16 cellular contexts compared by ENCODE assay signal in the genomic region with DNA sequence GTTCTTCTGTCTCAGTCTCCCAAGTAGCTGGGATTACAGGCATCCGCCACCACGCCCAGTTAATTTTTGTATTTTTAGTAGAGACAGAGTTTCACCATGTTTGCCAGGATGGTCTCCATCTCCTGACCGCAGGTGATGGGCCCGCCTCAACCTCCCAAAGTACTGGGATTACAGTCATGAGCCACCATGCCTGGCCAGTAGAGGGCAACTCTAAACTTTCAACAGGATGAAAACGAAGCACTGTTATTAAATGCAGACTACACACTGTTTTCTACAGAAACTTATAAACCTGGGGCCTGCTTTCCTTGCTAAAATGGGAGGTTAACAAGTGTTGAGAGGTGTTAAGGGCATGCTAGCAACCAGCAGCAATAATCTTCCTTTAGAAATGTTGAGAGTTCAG. TPM values are rescaled to one million over a fixed set of nuclear protein-coding genes. Genes with fewer than 3 reads are reported as not detected.
DNase-seq lines count a peak whose midpoint lies in the region; ATAC-seq and TF ChIP-seq lines count a peak whose summit lies in the region.
"Had no signal": no experiment of that assay in that cellular context is flagged by ENCODE, and none has a peak within 500 bp of the region (broad histone marks: within the 10 kb centered on the region; RNA-seq: fewer than 3 reads in every experiment).

No MANE protein-coding gene starts in this region.

- WGBS in smooth muscle cell (ENCODE audit: low lambda C conversion rate) = 94% methylated on average over 5 of the region's 5 CpGs

- intact Hi-C loops in activated naive CD4-positive, alpha-beta T cell treated with anti-CD3 and anti-CD28 coated beads for 36 hours (cut with micrococcal nuclease) = loop anchor here (10.0 kb wide), 1 partner anchor 296 kb away; no protein-coding TSS in a partner anchor
- intact Hi-C loops in OCI-LY7 (cut with micrococcal nuclease; ENCODE audit: unreplicated experiment) = no loop called here

- H3K4me2 ChIP-seq in OCI-LY7 (ENCODE audit: low read length) = no peak overlapping the region
- H3K4me2 ChIP-seq in smooth muscle cell = no peak overlapping the region

- no peaks in the 10 kb centered on the region for H3K9me3 Mint-ChIP-seq in activated naive CD4-positive, alpha-beta T cell treated with anti-CD3 and anti-CD28 coated beads for 36 hours
- H3K9me3 Mint-ChIP-seq: activated naive CD4-positive, alpha-beta T cell treated with anti-CD3 and anti-CD28 coated beads, Interleukin-2, amount 10 ng/mL, durations not matched to agents 7 days and 5 days had no signal

- BruUV-seq in OCI-LY7 (replicated peaks; lab: Mats Ljungman, UMichigan) = no TSS peak

- no peaks in the 10 kb centered on the region for H3K9me3 ChIP-seq in OCI-LY7 (ENCODE audit: low read length)
- no peaks in the 10 kb centered on the region for H3K9me3 ChIP-seq in smooth muscle cell (replicated peaks; ENCODE audit: low read depth)

- peak overlapping the region; percentile 41 for H3K27ac Mint-ChIP-seq in activated naive CD4-positive, alpha-beta T cell treated with anti-CD3 and anti-CD28 coated beads for 36 hours
- H3K27ac Mint-ChIP-seq: activated naive CD4-positive, alpha-beta T cell treated with anti-CD3 and anti-CD28 coated beads, Interleukin-2, amount 10 ng/mL, durations not matched to agents 7 days and 5 days had no signal

- H3K27ac ChIP-seq in OCI-LY7 (ENCODE audit: low read depth, low read length, poor library complexity, severe bottlenecking) = no peak overlapping the region
- H3K27ac ChIP-seq in smooth muscle cell (ENCODE audit: low read depth) = no peak overlapping the region
- H3K27ac ChIP-seq: coronary artery had no signal

- H3K27me3 ChIP-seq in smooth muscle cell (ENCODE audit: low read depth) = no peaks in the 10 kb centered on the region

- H3K9ac ChIP-seq in smooth muscle cell (ENCODE audit: low read depth) = no peak overlapping the region

- H3K79me2 ChIP-seq in OCI-LY7 (ENCODE audit: insufficient read depth, low read depth, low read length) (peaks cover 27% of the 10 kb centered on the region), smooth muscle cell (ENCODE audit: low read depth) (peaks cover 41% of the 10 kb centered on the region)

- TF ChIP-seq CTCF in OCI-LY7 (conservative IDR thresholded peaks at IDR 0.05; ENCODE audit: low read length) (peak; percentile 64), epithelial cell of proximal tubule (conservative IDR thresholded peaks at IDR 0.05; ENCODE audit: low read depth, low read length) (peak; percentile 44), smooth muscle cell (IDR thresholded peaks at IDR 0.05; ENCODE audit: borderline replicate concordance, insufficient read depth, poor library complexity, severe bottlenecking) (peak; percentile 21)

- H3K4me3 ChIP-seq in OCI-LY7 (ENCODE audit: low read depth, low read length, poor library complexity, severe bottlenecking) = no peak overlapping the region
- H3K4me3 ChIP-seq in epithelial cell of proximal tubule (ENCODE audit: low read depth, low read length) = no peak overlapping the region
- no peak overlapping the region for H3K4me3 ChIP-seq in smooth muscle cell
- H3K4me3 ChIP-seq: coronary artery had no signal

- no peaks in the 10 kb centered on the region for H3K9me2 ChIP-seq in OCI-LY7 (ENCODE audit: insufficient read depth, low read length)

- DNase-seq in activated naive CD4-positive, alpha-beta T cell treated with anti-CD3 and anti-CD28 coated beads for 36 hours = peak; percentile 22
- DNase-seq in activated naive CD4-positive, alpha-beta T cell (lab: John Stamatoyannopoulos, UW) = no peak
- DNase-seq in OCI-LY7 (ENCODE audit: low spot score) (no peak), epithelial cell of proximal tubule (ENCODE audit: low read depth) (no peak), smooth muscle cell (lab: John Stamatoyannopoulos, UW; ENCODE audit: unreplicated experiment) (no peak), HuH-7.5 (ENCODE audit: low spot score) (no peak), germinal center (ENCODE audit: low spot score) (no peak)
- DNase-seq: activated CD4-positive, alpha-beta T cell treated with anti-CD3 and anti-CD28 coated beads for 48 hours; activated naive CD4-positive, alpha-beta T cell treated with anti-CD3 and anti-CD28 coated beads, Interleukin-2, amount 10 ng/mL, durations not matched to agents 7 days and 5 days; left cardiac atrium; NCI-H187 treated with DMSO at 0.1 percent for 48 hours; NCI-H82; stimulated activated CD4-positive, alpha-beta T cell treated with anti-CD3 and anti-CD28 coated beads, Interleukin-12 subunit alpha, Interleukin-12 subunit beta, amount 100 ng/mL, for 4 hours; stimulated activated CD8-positive, alpha-beta memory T cell treated with anti-CD3 and anti-CD28 coated beads, Interleukin-4, amount 100 ng/mL, for 48 hours had no signal

- no peak for ATAC-seq in GM21360 (IDR thresholded peaks at IDR 0.05; ENCODE audit: unreplicated experiment)
- ATAC-seq: left cardiac atrium had no signal

- H3K4me1 Mint-ChIP-seq in activated naive CD4-positive, alpha-beta T cell treated with anti-CD3 and anti-CD28 coated beads for 36 hours (ENCODE audit: low read depth) = peaks cover 19% of the 10 kb centered on the region

- no peaks in the 10 kb centered on the region for H3K27me3 Mint-ChIP-seq in activated naive CD4-positive, alpha-beta T cell treated with anti-CD3 and anti-CD28 coated beads for 36 hours (ENCODE audit: low read depth)
- H3K27me3 Mint-ChIP-seq: activated naive CD4-positive, alpha-beta T cell treated with anti-CD3 and anti-CD28 coated beads, Interleukin-2, amount 10 ng/mL, durations not matched to agents 7 days and 5 days had no signal

- POLR2A ChIA-PET in OCI-LY7 (lab: Charles Lee) = interaction anchor here (0.6 kb wide), 1 partner anchor 417 kb away, joined by 3 read pairs; no protein-coding TSS in a partner anchor

- H3K4me1 ChIP-seq in OCI-LY7 (ENCODE audit: insufficient read depth, low read length, poor library complexity, severe bottlenecking) = peaks cover 10% of the 10 kb centered on the region
- no peaks in the 10 kb centered on the region for H3K4me1 ChIP-seq in smooth muscle cell (ENCODE audit: low read depth)

- no peaks in the 10 kb centered on the region for H4K20me1 ChIP-seq in OCI-LY7 (ENCODE audit: insufficient read depth, low read length)
- peaks cover 42% of the 10 kb centered on the region for H4K20me1 ChIP-seq in smooth muscle cell (ENCODE audit: low read depth)

- peaks cover 10% of the 10 kb centered on the region for H3F3A ChIP-seq in smooth muscle cell (ENCODE audit: low read depth)

- CTCF ChIA-PET in activated naive CD4-positive, alpha-beta T cell treated with anti-CD3 and anti-CD28 coated beads for 36 hours (lab: Charles Lee) = no interaction called here
- CTCF ChIA-PET in OCI-LY7 (lab: Charles Lee; ENCODE audit: unreplicated experiment) = interaction anchor here (0.6 kb wide), 1 partner anchor 423 kb away, joined by 4 read pairs; no protein-coding TSS in a partner anchor

- H3K4me3 Mint-ChIP-seq in activated naive CD4-positive, alpha-beta T cell treated with anti-CD3 and anti-CD28 coated beads for 36 hours = no peak overlapping the region
- H3K4me3 Mint-ChIP-seq: activated naive CD4-positive, alpha-beta T cell treated with anti-CD3 and anti-CD28 coated beads, Interleukin-2, amount 10 ng/mL, durations not matched to agents 7 days and 5 days had no signal

- H3K36me3 Mint-ChIP-seq in activated naive CD4-positive, alpha-beta T cell treated with anti-CD3 and anti-CD28 coated beads for 36 hours (ENCODE audit: low read depth) = peaks cover 55% of the 10 kb centered on the region

- H3K36me3 ChIP-seq in OCI-LY7 (ENCODE audit: insufficient read depth, low read length) (peaks cover 96% of the 10 kb centered on the region), smooth muscle cell (ENCODE audit: low read depth) (peaks cover 32% of the 10 kb centered on the region)

- H2AFZ ChIP-seq in OCI-LY7 (ENCODE audit: low read length) (no peak overlapping the region), smooth muscle cell (ENCODE audit: low read depth) (no peak overlapping the region)

RNA-seq across cellular contexts. Expression of a gene that starts 7.6 kb away (rescaled TPM):
- 100 to 1,000 TPM; 141 to 144 TPM for total RNA-seq in activated naive CD4-positive, alpha-beta T cell treated with anti-CD3 and anti-CD28 coated beads for 36 hours
- total RNA-seq in OCI-LY7 (2014; rRNA removed; shearing (Covaris generic)) = 89.8 and 99.5 TPM in 2 replicates
- total RNA-seq in OCI-LY7 (2022) = 93.5 and 118 TPM in 2 replicates
- 153 and 296 TPM in 2 replicates for total RNA-seq in epithelial cell of proximal tubule
- 93.9 and 143 TPM in 2 replicates for total RNA-seq in smooth muscle cell
- polyA plus RNA-seq in smooth muscle cell = 128 and 130 TPM in 2 replicates

RNA-seq across cellular contexts. Expression of a gene that starts 8.3 kb away (rescaled TPM):
- total RNA-seq in activated naive CD4-positive, alpha-beta T cell treated with anti-CD3 and anti-CD28 coated beads for 36 hours = 10 to 100 TPM; 62.4 to 67.6 TPM
- total RNA-seq in OCI-LY7 (2014; rRNA removed; shearing (Covaris generic)) = 51.6 and 62.0 TPM in 2 replicates
- 56.4 and 58.5 TPM in 2 replicates for total RNA-seq in OCI-LY7 (2022)
- 54.7 and 73.9 TPM in 2 replicates for total RNA-seq in epithelial cell of proximal tubule
- total RNA-seq in smooth muscle cell = 50.9 and 51.8 TPM in 2 replicates
- polyA plus RNA-seq in smooth muscle cell = 72.5 and 79.6 TPM in 2 replicates

RNA-seq across cellular contexts. Expression of a gene that starts 9.5 kb away (rescaled TPM):
- 10 to 100 TPM; 46.3 to 47.1 TPM for total RNA-seq in activated naive CD4-positive, alpha-beta T cell treated with anti-CD3 and anti-CD28 coated beads for 36 hours
- 65.4 and 65.7 TPM in 2 replicates for total RNA-seq in OCI-LY7 (2014; rRNA removed; shearing (Covaris generic))
- 127 and 136 TPM in 2 replicates for total RNA-seq in OCI-LY7 (2022)
- total RNA-seq in epithelial cell of proximal tubule = 5.3 and 9.7 TPM in 2 replicates
- total RNA-seq in smooth muscle cell = 16.4 and 29.5 TPM in 2 replicates
- polyA plus RNA-seq in smooth muscle cell = 25.6 and 37.6 TPM in 2 replicates

RNA-seq across cellular contexts. Expression of a gene that starts 30.8 kb away (rescaled TPM):
- 10 to 100 TPM; 18.9 to 19.5 TPM for total RNA-seq in activated naive CD4-positive, alpha-beta T cell treated with anti-CD3 and anti-CD28 coated beads for 36 hours
- total RNA-seq in OCI-LY7 (2014; rRNA removed; shearing (Covaris generic)) = not detected in 2 replicates
- total RNA-seq in OCI-LY7 (2022) = not detected in 2 replicates
- total RNA-seq in epithelial cell of proximal tubule = 40.1 and 41.0 TPM in 2 replicates
- 3.9 and 6.4 TPM in 2 replicates for total RNA-seq in smooth muscle cell
- polyA plus RNA-seq in smooth muscle cell = 6.3 and 10.9 TPM in 2 replicates

RNA-seq across cellular contexts. Expression of a gene that starts 43.3 kb away (rescaled TPM):
- 10 to 100 TPM; 82.0 to 83.7 TPM for total RNA-seq in activated naive CD4-positive, alpha-beta T cell treated with anti-CD3 and anti-CD28 coated beads for 36 hours
- total RNA-seq in OCI-LY7 (2014; rRNA removed; shearing (Covaris generic)) = 44.2 and 47.4 TPM in 2 replicates
- total RNA-seq in OCI-LY7 (2022) = 59.2 and 65.2 TPM in 2 replicates
- 45.1 and 71.8 TPM in 2 replicates for total RNA-seq in epithelial cell of proximal tubule
- total RNA-seq in smooth muscle cell = 49.7 and 62.8 TPM in 2 replicates
- polyA plus RNA-seq in smooth muscle cell = 84.6 and 106 TPM in 2 replicates
